ENCODE assay signal across 8 cellular contexts in genomic region chr18:3526421-3527354, GRCh38.
A peak's percentile ranks its signal among the peaks of the same experiment; 100 is the strongest.
DNase-seq lines count a peak whose midpoint lies in the region; ATAC-seq and TF ChIP-seq lines count a peak whose summit lies in the region.

No MANE protein-coding gene starts in this region.

- no peak overlapping the region for H2AFZ ChIP-seq in trophoblast cell (ENCODE audit: insufficient read depth, low read length, poor library complexity)

- TF ChIP-seq CTCF in cardiac muscle cell (IDR thresholded peaks at IDR 0.05; ENCODE audit: low read depth, low read length) = no peak

- peak overlapping the region; percentile 65 for H2BK120ac ChIP-seq in trophoblast cell (ENCODE audit: insufficient read depth, low read length, poor library complexity)

- H4K12ac ChIP-seq in trophoblast cell (ENCODE audit: low read depth, low read length) = no peak overlapping the region

- H3K79me1 ChIP-seq in trophoblast cell (ENCODE audit: low read length) = peaks cover 8% of the 10 kb centered on the region

- H3K18ac ChIP-seq in trophoblast cell (ENCODE audit: low read length) = peak overlapping the region; percentile 4

- peak overlapping the region; percentile 49 for H3K4me2 ChIP-seq in trophoblast cell (ENCODE audit: low read length)

- H2BK5ac ChIP-seq in trophoblast cell (ENCODE audit: low read depth, low read length, poor library complexity) = peak overlapping the region; percentile 74

- peak overlapping the region; percentile 65 for H3K27ac ChIP-seq in cardiac muscle cell
- H3K27ac ChIP-seq in effector memory CD4-positive, alpha-beta T cell (ENCODE audit: insufficient read depth, low read length, poor library complexity, severe bottlenecking) = no peak overlapping the region
- peak overlapping the region; percentile 84 for H3K27ac ChIP-seq in trophoblast cell (ENCODE audit: low read depth, low read length)

- ATAC-seq in HG03108 (IDR thresholded peaks at IDR 0.05; ENCODE audit: unreplicated experiment) (peak; percentile 57), GM21381 (IDR thresholded peaks at IDR 0.05; ENCODE audit: unreplicated experiment) (no peak)

- no peaks in the 10 kb centered on the region for H3K79me2 ChIP-seq in trophoblast cell (ENCODE audit: control insufficient read depth, insufficient read depth, low read length, poor library complexity)

- no peak overlapping the region for H2AK5ac ChIP-seq in trophoblast cell (ENCODE audit: low read length)

- peak overlapping the region; percentile 52 for H3K14ac ChIP-seq in trophoblast cell (ENCODE audit: low read length)

- no peak overlapping the region for H3K4me3 ChIP-seq in cardiac muscle cell
- H3K4me3 ChIP-seq in effector memory CD4-positive, alpha-beta T cell (ENCODE audit: insufficient read depth, low read depth, low read length, poor library complexity, severe bottlenecking) = peak overlapping the region; percentile 8
- no peak overlapping the region for H3K4me3 ChIP-seq in trophoblast cell (ENCODE audit: low read depth, low read length)

- peak overlapping the region; percentile 1 for H2BK12ac ChIP-seq in trophoblast cell (ENCODE audit: low read length)

- intact Hi-C loops in cardiac septum (cut with DNase I) = no loop called here

- no peaks in the 10 kb centered on the region for H3K27me3 ChIP-seq in cardiac muscle cell
- no peaks in the 10 kb centered on the region for H3K27me3 ChIP-seq in effector memory CD4-positive, alpha-beta T cell (replicated peaks; ENCODE audit: control insufficient read depth, insufficient read depth, low read length, poor library complexity, severe bottlenecking)
- H3K27me3 ChIP-seq in trophoblast cell (ENCODE audit: insufficient read depth, low read length) = no peaks in the 10 kb centered on the region

- H3K4me1 ChIP-seq in cardiac muscle cell (ENCODE audit: low read depth) = peaks cover 17% of the 10 kb centered on the region
- H3K4me1 ChIP-seq in effector memory CD4-positive, alpha-beta T cell (ENCODE audit: control insufficient read depth, insufficient read depth, low read length, poor library complexity, severe bottlenecking) = no peaks in the 10 kb centered on the region
- peaks cover 11 to 16% of the 10 kb centered on the region in 2 experiments for H3K4me1 ChIP-seq in trophoblast cell (ENCODE audit: control insufficient read depth in 1 of 2, insufficient read depth in 2 of 2, low read length in 2 of 2)

- H4K8ac ChIP-seq in trophoblast cell (ENCODE audit: low read depth, low read length) = peak overlapping the region; percentile 56

- no peak overlapping the region for H3K9ac ChIP-seq in trophoblast cell (ENCODE audit: low read length)

- no peak overlapping the region for H3K23ac ChIP-seq in trophoblast cell (ENCODE audit: low read length)

- H3K4ac ChIP-seq in trophoblast cell (ENCODE audit: low read depth, low read length) = peak overlapping the region; percentile 18

- H3K9me3 ChIP-seq in cardiac muscle cell (ENCODE audit: low read depth) (no peaks in the 10 kb centered on the region), trophoblast cell (ENCODE audit: insufficient read depth, low read depth, low read length) (peaks cover 1% of the 10 kb centered on the region)
- no peaks in the 10 kb centered on the region for H3K9me3 ChIP-seq in effector memory CD4-positive, alpha-beta T cell (ENCODE audit: control insufficient read depth, low read length)

- WGBS in trophoblast cell (ENCODE audit: extremely low coverage, insufficient coverage, insufficient read length) = no CpG with 5 or more reads among the region's 13 CpGs

- peak; percentile 52 to 79 for DNase-seq in cardiac muscle cell (ENCODE audit: low read depth in 1 of 2, low spot score in 1 of 2)
- no peak for DNase-seq in cardiac septum (ENCODE audit: low spot score)
- peak; percentile 91 to 98 for DNase-seq in NCI-H524 (lab: John Stamatoyannopoulos, UW)
- DNase-seq in effector memory CD4-positive, alpha-beta T cell = no peak
- peak; percentile 87 to 93 for DNase-seq in trophoblast cell
- no peak for DNase-seq in activated CD4-positive, alpha-beta T cell treated with anti-CD3 and anti-CD28 coated beads, Interleukin-2, amount 50 U/mL, for 1 hour

- H3K36me3 ChIP-seq in cardiac muscle cell (no peaks in the 10 kb centered on the region), trophoblast cell (ENCODE audit: control insufficient read depth in 1 of 2, insufficient read depth in 2 of 2, low read length in 2 of 2) (no peaks in the 10 kb centered on the region)
- H3K36me3 ChIP-seq in effector memory CD4-positive, alpha-beta T cell (ENCODE audit: control insufficient read depth, insufficient read depth, low read length) = no peaks in the 10 kb centered on the region

- H4K91ac ChIP-seq in trophoblast cell (ENCODE audit: low read depth, low read length) = peak overlapping the region; percentile 53

Comparison
In these comparisons a context has a peak if more than half of its experiments do, and no peak if none do; other contexts are left out.
1. DNase-seq: peak in cardiac muscle cell (2 of 2), NCI-H524 (2 of 2) and trophoblast cell (2 of 2); none in cardiac septum (single experiment), effector memory CD4-positive, alpha-beta T cell (0 of 3) and activated CD4-positive, alpha-beta T cell treated with anti-CD3 and anti-CD28 coated beads, Interleukin-2, amount 50 U/mL, for 1 hour (single experiment).